In the genomic region with DNA sequence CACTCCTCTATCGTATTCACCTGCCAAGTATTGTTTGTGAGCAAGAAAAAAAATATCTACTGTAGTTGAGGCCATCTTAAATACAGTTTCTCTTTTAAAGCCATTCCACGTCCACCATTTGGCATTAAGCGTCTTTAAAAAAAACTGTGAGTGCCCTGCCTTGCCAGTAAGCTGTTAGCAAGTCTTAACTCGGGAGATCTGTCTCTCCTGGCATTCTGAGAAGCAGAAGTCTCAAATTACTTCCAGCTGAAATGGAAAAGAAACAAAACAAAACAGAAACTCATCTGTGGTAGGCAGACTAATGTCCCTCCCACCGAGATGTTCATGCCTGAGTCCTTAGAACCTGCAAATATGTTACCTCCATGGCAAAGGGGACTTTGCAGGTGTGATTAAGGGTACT, we compare ENCODE assay signal across 10 cellular contexts.
DNase-seq lines count a peak whose midpoint lies in the region; ATAC-seq and TF ChIP-seq lines count a peak whose summit lies in the region.
"Had no signal": no experiment of that assay in that cellular context is flagged by ENCODE, and none has a peak within 500 bp of the region (broad histone marks: within the 10 kb centered on the region; RNA-seq: fewer than 3 reads in every experiment).

No MANE protein-coding gene starts in this region.

- H3K4me3 Mint-ChIP-seq in activated naive CD8-positive, alpha-beta T cell treated with anti-CD3 and anti-CD28 coated beads, Interleukin-2, amount 10 ng/mL, durations not matched to agents 7 days and 5 days: peak overlapping the region; percentile 8
- H3K4me3 Mint-ChIP-seq in activated naive CD8-positive, alpha-beta T cell treated with anti-CD3 and anti-CD28 coated beads for 36 hours: no peak overlapping the region
- no peak overlapping the region for H3K4me3 Mint-ChIP-seq in mesothelial cell of epicardium
- H3K4me3 Mint-ChIP-seq: T-cell had no signal

- no peak for TF ChIP-seq CTCF in mesothelial cell of epicardium (IDR thresholded peaks at IDR 0.05; ENCODE audit: unreplicated experiment)

- H3K27me3 Mint-ChIP-seq in activated naive CD8-positive, alpha-beta T cell treated with anti-CD3 and anti-CD28 coated beads, Interleukin-2, amount 10 ng/mL, durations not matched to agents 7 days and 5 days: no peaks in the 10 kb centered on the region
- no peaks in the 10 kb centered on the region for H3K27me3 Mint-ChIP-seq in activated naive CD8-positive, alpha-beta T cell treated with anti-CD3 and anti-CD28 coated beads for 36 hours
- no peaks in the 10 kb centered on the region for H3K27me3 Mint-ChIP-seq in mesothelial cell of epicardium (ENCODE audit: low read depth)
- H3K27me3 Mint-ChIP-seq: T-cell had no signal

- DNase-seq in activated naive CD8-positive, alpha-beta T cell treated with anti-CD3 and anti-CD28 coated beads, Interleukin-2, amount 10 ng/mL, durations not matched to agents 7 days and 5 days: no peak
- DNase-seq in activated naive CD8-positive, alpha-beta T cell treated with anti-CD3 and anti-CD28 coated beads for 36 hours: no peak
- peak; percentile 74 for DNase-seq in dedifferentiated amniotic fluid mesenchymal stem cell (ENCODE audit: extremely low spot score)
- no peak for DNase-seq in mesothelial cell of epicardium (ENCODE audit: low spot score in 2 of 2, unreplicated experiment in 2 of 2)
- DNase-seq in aorta: no peak
- DNase-seq in HK-2 (ENCODE audit: unreplicated experiment): no peak
- DNase-seq: MV-4-11, T-cell had no signal

- no peaks in the 10 kb centered on the region for H3K36me3 ChIP-seq in aorta (ENCODE audit: control insufficient read depth in 1 of 2, insufficient read depth in 2 of 2, low read length in 1 of 2)

- peaks cover 8% of the 10 kb centered on the region for H3K36me3 Mint-ChIP-seq in activated naive CD8-positive, alpha-beta T cell treated with anti-CD3 and anti-CD28 coated beads, Interleukin-2, amount 10 ng/mL, durations not matched to agents 7 days and 5 days
- H3K36me3 Mint-ChIP-seq in activated naive CD8-positive, alpha-beta T cell treated with anti-CD3 and anti-CD28 coated beads for 36 hours: peaks cover 8% of the 10 kb centered on the region
- no peaks in the 10 kb centered on the region for H3K36me3 Mint-ChIP-seq in mesothelial cell of epicardium

- 5% methylated on average over 5 of the region's 5 CpGs for WGBS in aorta, 2 donors

- H3K27me3 ChIP-seq in aorta (ENCODE audit: control insufficient read depth in 1 of 2, insufficient read depth in 2 of 2, low read length in 1 of 2): no peaks in the 10 kb centered on the region

- no peaks in the 10 kb centered on the region for H3K9me3 Mint-ChIP-seq in activated naive CD8-positive, alpha-beta T cell treated with anti-CD3 and anti-CD28 coated beads, Interleukin-2, amount 10 ng/mL, durations not matched to agents 7 days and 5 days
- no peaks in the 10 kb centered on the region for H3K9me3 Mint-ChIP-seq in activated naive CD8-positive, alpha-beta T cell treated with anti-CD3 and anti-CD28 coated beads for 36 hours
- no peaks in the 10 kb centered on the region for H3K9me3 Mint-ChIP-seq in mesothelial cell of epicardium
- H3K9me3 Mint-ChIP-seq: T-cell had no signal

- POLR2A ChIA-PET in activated naive CD8-positive, alpha-beta T cell treated with anti-CD3 and anti-CD28 coated beads, Interleukin-2, amount 10 ng/mL, durations not matched to agents 7 days and 5 days (lab: Charles Lee): no interaction called here

- H3K27ac Mint-ChIP-seq in activated naive CD8-positive, alpha-beta T cell treated with anti-CD3 and anti-CD28 coated beads, Interleukin-2, amount 10 ng/mL, durations not matched to agents 7 days and 5 days: no peak overlapping the region
- no peak overlapping the region for H3K27ac Mint-ChIP-seq in activated naive CD8-positive, alpha-beta T cell treated with anti-CD3 and anti-CD28 coated beads for 36 hours
- peak overlapping the region; percentile 71 for H3K27ac Mint-ChIP-seq in mesothelial cell of epicardium
- H3K27ac Mint-ChIP-seq: T-cell had no signal

- H3K27ac ChIP-seq in aorta (ENCODE audit: low read depth in 1 of 2, low read length in 2 of 2): peak overlapping the region in 1 of 2 donors; percentile 84

- no peaks in the 10 kb centered on the region for H3K9me3 ChIP-seq in aorta (ENCODE audit: control insufficient read depth, low read length)

- intact Hi-C loops in aorta (cut with DNase I): no loop called here

- H3K4me1 ChIP-seq in aorta (ENCODE audit: control insufficient read depth in 1 of 2, insufficient read depth in 2 of 2, low read length in 2 of 2): peaks cover 0 to 4% of the 10 kb centered on the region in 2 donors

- peak overlapping the region in 1 of 2 donors; percentile 22 for H3K4me3 ChIP-seq in aorta (ENCODE audit: low read length in 2 of 2)

- ATAC-seq in activated naive CD8-positive, alpha-beta T cell treated with anti-CD3 and anti-CD28 coated beads, Interleukin-2, amount 10 ng/mL, durations not matched to agents 7 days and 5 days (ENCODE audit: low read depth): no peak
- ATAC-seq in aorta (ENCODE audit: low FRiP score): peak; percentile 72
- ATAC-seq in HG02852 (IDR thresholded peaks at IDR 0.05; ENCODE audit: unreplicated experiment): no peak
- no peak for ATAC-seq in activated CD4-positive, CD25-positive, alpha-beta regulatory T cell treated with anti-CD3 and anti-CD28 coated beads, Interleukin-2, amount 50 U/mL, for 24 hours
- ATAC-seq: T-cell had no signal

- H3K4me1 Mint-ChIP-seq in activated naive CD8-positive, alpha-beta T cell treated with anti-CD3 and anti-CD28 coated beads, Interleukin-2, amount 10 ng/mL, durations not matched to agents 7 days and 5 days: peaks cover 13% of the 10 kb centered on the region
- H3K4me1 Mint-ChIP-seq in activated naive CD8-positive, alpha-beta T cell treated with anti-CD3 and anti-CD28 coated beads for 36 hours: peaks cover 31% of the 10 kb centered on the region
- H3K4me1 Mint-ChIP-seq in mesothelial cell of epicardium: peaks cover 33% of the 10 kb centered on the region
